ENCODE assay signal across 11 cellular contexts in the genomic region with DNA sequence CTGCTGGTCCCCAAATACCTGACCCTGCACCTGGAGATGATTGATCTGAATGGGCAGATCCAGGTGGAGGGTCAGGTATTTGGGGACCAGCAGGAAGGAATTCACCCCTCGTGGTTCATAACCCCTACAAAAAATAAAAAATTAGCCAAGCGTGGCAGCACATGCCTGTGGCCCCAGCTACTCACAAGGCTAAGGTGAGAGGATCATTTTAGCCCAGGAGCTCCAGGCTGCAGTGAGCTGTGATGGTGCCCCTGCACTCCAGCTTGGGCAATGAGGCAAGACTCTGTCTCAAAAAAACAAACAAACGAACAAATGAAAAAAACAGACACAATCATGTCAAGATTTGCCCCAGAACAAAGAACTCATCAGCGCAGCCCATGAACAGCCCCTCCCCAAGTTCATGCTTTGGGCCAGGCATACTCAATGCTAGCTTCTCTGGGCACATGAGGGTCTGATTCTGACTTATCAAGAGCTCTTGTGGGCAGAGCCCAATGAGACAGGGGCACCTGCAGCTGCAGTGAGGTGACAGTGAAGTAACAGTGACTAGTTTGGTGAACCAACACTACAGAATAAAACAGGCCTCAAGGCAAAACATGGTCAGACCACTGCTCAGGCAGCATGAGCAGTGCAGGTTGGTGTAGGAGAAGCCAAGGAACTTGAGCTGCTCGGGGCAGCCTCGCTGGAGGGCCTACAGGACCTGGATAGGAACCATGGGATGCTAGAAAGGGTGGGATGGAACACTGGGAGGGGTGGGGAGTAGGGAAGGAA. TPM values are rescaled to one million over a fixed set of nuclear protein-coding genes. Genes with fewer than 3 reads are reported as not detected.
A peak's percentile ranks its signal among the peaks of the same experiment; 100 is the strongest.
DNase-seq lines count a peak whose midpoint lies in the region; ATAC-seq and TF ChIP-seq lines count a peak whose summit lies in the region.
"Had no signal": no experiment of that assay in that cellular context is flagged by ENCODE, and none has a peak within 500 bp of the region (broad histone marks: within the 10 kb centered on the region; RNA-seq: fewer than 3 reads in every experiment).

No MANE protein-coding gene starts in this region.

- ATAC-seq in activated CD8-positive, alpha-beta memory T cell treated with anti-CD3 and anti-CD28 coated beads, Interleukin-2, amount 10 ng/mL, durations not matched to agents 7 days and 5 days: peak; percentile 12
- ATAC-seq in HG03354 (IDR thresholded peaks at IDR 0.05; ENCODE audit: poor library complexity, severe bottlenecking, unreplicated experiment): peak; percentile 25
- no peak for ATAC-seq in HG02840 (IDR thresholded peaks at IDR 0.05; ENCODE audit: low FRiP score, unreplicated experiment)

- no peak for TF ChIP-seq POLR2A in spleen (IDR thresholded peaks at IDR 0.05)

- no peaks in the 10 kb centered on the region for H3K36me3 ChIP-seq in spleen

- no peak overlapping the region for H3K4me3 ChIP-seq in spleen
- H3K4me3 ChIP-seq: testis had no signal

- no peaks in the 10 kb centered on the region for H3K27me3 Mint-ChIP-seq in activated CD8-positive, alpha-beta memory T cell treated with anti-CD3 and anti-CD28 coated beads, Interleukin-2, amount 10 ng/mL, durations not matched to agents 7 days and 5 days
- H3K27me3 Mint-ChIP-seq in activated naive CD8-positive, alpha-beta T cell treated with anti-CD3 and anti-CD28 coated beads for 36 hours: no peaks in the 10 kb centered on the region

- peak overlapping the region; percentile 56 to 88 (median 80) for H3K27ac ChIP-seq in spleen
- H3K27ac ChIP-seq: testis had no signal

- H3K9me3 Mint-ChIP-seq in activated CD8-positive, alpha-beta memory T cell treated with anti-CD3 and anti-CD28 coated beads, Interleukin-2, amount 10 ng/mL, durations not matched to agents 7 days and 5 days (ENCODE audit: low read depth): no peaks in the 10 kb centered on the region
- no peaks in the 10 kb centered on the region for H3K9me3 Mint-ChIP-seq in activated naive CD8-positive, alpha-beta T cell treated with anti-CD3 and anti-CD28 coated beads for 36 hours

- peaks cover 2% of the 10 kb centered on the region for H3K36me3 Mint-ChIP-seq in activated CD8-positive, alpha-beta memory T cell treated with anti-CD3 and anti-CD28 coated beads, Interleukin-2, amount 10 ng/mL, durations not matched to agents 7 days and 5 days
- H3K36me3 Mint-ChIP-seq in activated naive CD8-positive, alpha-beta T cell treated with anti-CD3 and anti-CD28 coated beads for 36 hours: no peaks in the 10 kb centered on the region

- no peaks in the 10 kb centered on the region for H3K27me3 ChIP-seq in spleen (replicated peaks in 1 of 7)
- H3K27me3 ChIP-seq: testis had no signal

- WGBS in spleen, 5 donors: 64 to 80% (median 79%) methylated on average over 6 of the region's 6 CpGs

- intact Hi-C loops in spleen (cut with DNase I; ENCODE audit: low total_unique reads): no loop called here

- no peak overlapping the region for H3K4me3 Mint-ChIP-seq in activated CD8-positive, alpha-beta memory T cell treated with anti-CD3 and anti-CD28 coated beads, Interleukin-2, amount 10 ng/mL, durations not matched to agents 7 days and 5 days
- H3K4me3 Mint-ChIP-seq in activated naive CD8-positive, alpha-beta T cell treated with anti-CD3 and anti-CD28 coated beads for 36 hours: no peak overlapping the region

- H3K4me1 ChIP-seq in spleen: peaks cover 52 to 100% (median 88%) of the 10 kb centered on the region in 6 donors

- TF ChIP-seq CTCF in spleen (IDR thresholded peaks at IDR 0.05 in 8 of 11, conservative IDR thresholded peaks at IDR 0.05 in 3 of 11): no peak

- peak overlapping the region; percentile 95 for H3K27ac Mint-ChIP-seq in activated CD8-positive, alpha-beta memory T cell treated with anti-CD3 and anti-CD28 coated beads, Interleukin-2, amount 10 ng/mL, durations not matched to agents 7 days and 5 days
- H3K27ac Mint-ChIP-seq in activated naive CD8-positive, alpha-beta T cell treated with anti-CD3 and anti-CD28 coated beads for 36 hours: peak overlapping the region; percentile 87

- no peaks in the 10 kb centered on the region for H3K9me3 ChIP-seq in spleen
- H3K9me3 ChIP-seq: testis had no signal

- CTCF ChIA-PET in activated CD8-positive, alpha-beta memory T cell treated with anti-CD3 and anti-CD28 coated beads, Interleukin-2, amount 10 ng/mL, durations not matched to agents 7 days and 5 days (lab: Charles Lee): interaction anchor here (1.0 to 8.8 kb wide), 6 partner anchors 10 to 155 kb away, joined by 3 to 83 read pairs (median 4); partner anchors contain the start of gene FCHSD2

- H3K4me1 Mint-ChIP-seq in activated CD8-positive, alpha-beta memory T cell treated with anti-CD3 and anti-CD28 coated beads, Interleukin-2, amount 10 ng/mL, durations not matched to agents 7 days and 5 days: peaks cover 78% of the 10 kb centered on the region
- H3K4me1 Mint-ChIP-seq in activated naive CD8-positive, alpha-beta T cell treated with anti-CD3 and anti-CD28 coated beads for 36 hours: peaks cover 51% of the 10 kb centered on the region

- DNase-seq in activated CD8-positive, alpha-beta memory T cell treated with anti-CD3 and anti-CD28 coated beads, Interleukin-2, amount 10 ng/mL, durations not matched to agents 7 days and 5 days: no peak
- DNase-seq in activated CD8-positive, alpha-beta memory T cell treated with anti-CD3 and anti-CD28 coated beads, Interleukin-2, amount 50 U/mL, for 4 hours: no peak
- DNase-seq in activated naive CD8-positive, alpha-beta T cell treated with anti-CD3 and anti-CD28 coated beads for 36 hours: no peak
- DNase-seq in spleen (peak; percentile 76), NCI-H2227 treated with DMSO at 0.1 percent for 48 hours (lab: John Stamatoyannopoulos, UW) (no peak), NCI-H2227 (lab: John Stamatoyannopoulos, UW; ENCODE audit: unreplicated experiment) (no peak)
- DNase-seq: GF-D8, NCI-H2081 treated with DMSO at 0.1 percent for 48 hours, testis had no signal

RNA-seq across cellular contexts. Expression of gene FCHSD2, which starts 10.2 kb away (rescaled TPM):
- total RNA-seq in activated CD8-positive, alpha-beta memory T cell treated with anti-CD3 and anti-CD28 coated beads, Interleukin-2, amount 10 ng/mL, durations not matched to agents 7 days and 5 days: 10 to 100 TPM; 42.1 to 71.0 TPM
- total RNA-seq in activated naive CD8-positive, alpha-beta T cell treated with anti-CD3 and anti-CD28 coated beads for 36 hours: 10 to 100 TPM; 19.9 to 22.6 TPM
- total RNA-seq in spleen: 100 to 1,000 TPM in 4 of 7 donors, 10 to 100 TPM in 3; 66.1 to 129 (median 110) TPM
- polyA plus RNA-seq in spleen: 10 to 100 TPM; 30.2 to 35.0 (median 32.2) TPM
